Comparison of ENCODE assay signal across 17 cellular contexts in the genomic region with DNA sequence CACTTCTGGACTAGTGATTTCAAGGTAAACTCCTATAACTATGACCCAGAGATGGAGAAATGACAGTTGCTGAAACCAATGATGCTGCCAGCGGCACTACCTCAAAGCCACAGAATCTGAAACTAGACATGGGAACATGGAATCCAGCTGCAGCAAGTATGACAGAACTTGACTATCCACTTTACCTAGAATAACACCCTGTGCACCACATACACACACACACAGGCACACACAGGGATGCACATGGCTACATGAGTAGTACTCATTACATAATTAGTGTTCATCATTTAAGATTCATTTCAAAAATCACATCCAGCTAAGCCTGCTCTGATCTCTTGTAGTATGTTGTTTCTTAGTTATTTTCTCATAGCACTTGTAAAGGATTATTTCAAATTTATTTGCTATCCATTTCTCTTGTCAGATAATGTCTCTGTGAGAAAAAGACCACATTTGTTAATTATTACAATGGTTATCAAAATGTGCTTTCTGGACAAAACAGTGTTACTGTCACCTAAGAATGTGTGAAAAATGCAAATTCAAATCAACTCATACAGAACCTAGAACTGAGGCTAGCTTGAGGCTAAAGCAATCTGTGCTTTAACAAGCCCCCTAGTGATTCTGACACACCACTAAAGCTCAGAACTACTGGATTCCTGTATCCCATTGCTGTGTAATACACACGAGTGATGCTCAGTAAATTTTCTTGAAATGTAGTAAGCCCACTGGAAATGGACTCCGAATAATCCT.
"Had no signal": no experiment of that assay in that cellular context is flagged by ENCODE, and none has a peak within 500 bp of the region (broad histone marks: within the 10 kb centered on the region; RNA-seq: fewer than 3 reads in every experiment).

No MANE protein-coding gene starts in this region.

- H3K36me3 ChIP-seq: heart right ventricle, neutrophil, right lobe of liver, spleen had no signal

- H3K9me3 ChIP-seq: neutrophil had no signal

- ATAC-seq: esophagus mucosa; heart right ventricle; left lobe of liver; mucosa of descending colon; naive thymus-derived CD8-positive, alpha-beta T cell; psoas muscle; right lobe of liver had no signal

- H3K27me3 ChIP-seq: neutrophil, right lobe of liver had no signal

- H3K4me3 ChIP-seq: coronary artery, dorsolateral prefrontal cortex, heart right ventricle, mucosa of descending colon, psoas muscle, right lobe of liver, spleen had no signal

- DNase-seq: dorsolateral prefrontal cortex; effector memory CD4-positive, alpha-beta T cell; heart right ventricle; hypothalamus; kidney glomerular epithelial cell; mammary epithelial cell; mucosa of descending colon; naive thymus-derived CD8-positive, alpha-beta T cell; psoas muscle; retina; right lobe of liver; spleen; stimulated activated naive CD4-positive, alpha-beta T cell treated with Interleukin-2 at 50 U/mL for 16 hours had no signal
